In the genomic region with DNA sequence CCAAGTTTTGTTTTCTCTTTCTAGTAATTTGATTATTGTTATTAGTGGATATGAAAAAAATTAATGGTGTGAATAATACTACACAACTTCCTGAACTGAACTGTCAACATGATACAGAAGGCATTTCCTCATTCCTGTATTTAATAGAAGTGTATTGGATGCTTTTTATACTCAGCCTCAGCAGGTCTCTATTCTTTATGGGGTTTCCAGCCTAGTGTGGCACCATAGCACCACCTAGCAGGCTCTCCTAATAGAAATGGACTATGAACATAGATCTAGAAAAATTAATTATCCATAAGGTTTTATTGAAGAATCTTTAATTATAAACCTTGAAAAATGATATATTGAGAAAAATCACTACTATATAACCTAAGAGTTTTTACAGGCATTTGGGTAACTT, we compare ENCODE assay signal across 10 cellular contexts. TPM values are rescaled to one million over a fixed set of nuclear protein-coding genes. Genes with fewer than 3 reads are reported as not detected.
DNase-seq lines count a peak whose midpoint lies in the region; ATAC-seq and TF ChIP-seq lines count a peak whose summit lies in the region.
"Had no signal": no experiment of that assay in that cellular context is flagged by ENCODE, and none has a peak within 500 bp of the region (broad histone marks: within the 10 kb centered on the region; RNA-seq: fewer than 3 reads in every experiment).

No MANE protein-coding gene starts in this region.

- no peaks in the 10 kb centered on the region for H3K36me3 Mint-ChIP-seq in neural progenitor cell
- H3K36me3 Mint-ChIP-seq in CD4-positive, alpha-beta T cell (ENCODE audit: low read depth) = no peaks in the 10 kb centered on the region
- H3K36me3 Mint-ChIP-seq in activated T-helper 2 cell treated with anti-CD3 and anti-CD28 coated beads, Interferon-gamma antibody, Interleukin-2, Interleukin-4, amounts not matched to agents 10 μg/mL and 5 μg/mL and 100 μg/mL, durations not matched to agents 14 hours and 24 hours and 36 hours (ENCODE audit: low read depth) = no peaks in the 10 kb centered on the region

- CTCF ChIA-PET in CD4-positive, alpha-beta T cell (lab: Charles Lee) = no interaction called here

- no peaks in the 10 kb centered on the region for H4K20me1 ChIP-seq in neural progenitor cell (ENCODE audit: low read depth)

- no peak overlapping the region for H3K9ac ChIP-seq in neural progenitor cell

- H3K4me3 Mint-ChIP-seq in neural progenitor cell = no peak overlapping the region
- H3K4me3 Mint-ChIP-seq in CD4-positive, alpha-beta T cell = no peak overlapping the region
- no peak overlapping the region for H3K4me3 Mint-ChIP-seq in activated T-helper 2 cell treated with anti-CD3 and anti-CD28 coated beads, Interferon-gamma antibody, Interleukin-2, Interleukin-4, amounts not matched to agents 10 μg/mL and 5 μg/mL and 100 μg/mL, durations not matched to agents 14 hours and 24 hours and 36 hours (ENCODE audit: low read depth)
- H3K4me3 Mint-ChIP-seq: activated CD4-positive, alpha-beta T cell treated with anti-CD3 and anti-CD28 coated beads, Interleukin-2, amount 10 ng/mL, durations not matched to agents 7 days and 5 days had no signal

- intact Hi-C loops in CD4-positive, alpha-beta T cell (cut with DNase I, micrococcal nuclease) = no loop called here
- intact Hi-C loops in activated T-helper 2 cell treated with anti-CD3 and anti-CD28 coated beads, Interferon-gamma antibody, Interleukin-2, Interleukin-4, amounts not matched to agents 10 μg/mL and 5 μg/mL and 100 μg/mL, durations not matched to agents 14 hours and 24 hours and 36 hours (cut with micrococcal nuclease) = no loop called here

- DNase-seq in GM03348 (ENCODE audit: low spot score) (peak; percentile 37), NCI-H69 (lab: John Stamatoyannopoulos, UW) (peak; percentile 48), dermis microvascular lymphatic vessel endothelial cell (ENCODE audit: low read depth in 2 of 2) (peak; percentile 61 to 68), neural progenitor cell (ENCODE audit: low spot score) (no peak), UCSD-AML1 (lab: John Stamatoyannopoulos, UW; ENCODE audit: unreplicated experiment) (no peak)
- no peak for DNase-seq in CD4-positive, alpha-beta T cell
- DNase-seq in activated T-helper 2 cell treated with anti-CD3 and anti-CD28 coated beads, Interferon-gamma antibody, Interleukin-2, Interleukin-4, amounts not matched to agents 10 μg/mL and 5 μg/mL and 100 μg/mL, durations not matched to agents 14 hours and 24 hours and 36 hours (ENCODE audit: low spot score) = no peak
- DNase-seq: activated CD4-positive, alpha-beta T cell treated with anti-CD3 and anti-CD28 coated beads, Interleukin-2, amount 10 ng/mL, durations not matched to agents 7 days and 5 days had no signal

- H3K79me2 ChIP-seq in neural progenitor cell (ENCODE audit: low read depth) = no peaks in the 10 kb centered on the region

- H3K27ac ChIP-seq in neural progenitor cell = no peak overlapping the region
- no peak overlapping the region for H3K27ac ChIP-seq in CD4-positive, alpha-beta T cell (ENCODE audit: low read depth, low read length)
- H3K27ac ChIP-seq: HL-60 had no signal

- TF ChIP-seq CTCF in neural progenitor cell (IDR thresholded peaks at IDR 0.05) = peak; percentile 31
- TF ChIP-seq CTCF in CD4-positive, alpha-beta T cell (IDR thresholded peaks at IDR 0.05) = no peak

- H3K36me3 ChIP-seq in neural progenitor cell = no peaks in the 10 kb centered on the region

- no peaks in the 10 kb centered on the region for H3F3A ChIP-seq in neural progenitor cell (ENCODE audit: low read depth)

- H3K4me2 ChIP-seq in neural progenitor cell = no peak overlapping the region

- H3K9me3 Mint-ChIP-seq in neural progenitor cell = no peaks in the 10 kb centered on the region
- H3K9me3 Mint-ChIP-seq in CD4-positive, alpha-beta T cell = no peaks in the 10 kb centered on the region
- no peaks in the 10 kb centered on the region for H3K9me3 Mint-ChIP-seq in activated T-helper 2 cell treated with anti-CD3 and anti-CD28 coated beads, Interferon-gamma antibody, Interleukin-2, Interleukin-4, amounts not matched to agents 10 μg/mL and 5 μg/mL and 100 μg/mL, durations not matched to agents 14 hours and 24 hours and 36 hours
- H3K9me3 Mint-ChIP-seq: activated CD4-positive, alpha-beta T cell treated with anti-CD3 and anti-CD28 coated beads, Interleukin-2, amount 10 ng/mL, durations not matched to agents 7 days and 5 days had no signal

- POLR2A ChIA-PET in CD4-positive, alpha-beta T cell (lab: Charles Lee) = no interaction called here

- no peak overlapping the region for H3K4me3 ChIP-seq in neural progenitor cell

- no peak overlapping the region for H2AFZ ChIP-seq in neural progenitor cell (replicated peaks)

- H3K27ac Mint-ChIP-seq in neural progenitor cell = no peak overlapping the region
- no peak overlapping the region for H3K27ac Mint-ChIP-seq in CD4-positive, alpha-beta T cell
- no peak overlapping the region for H3K27ac Mint-ChIP-seq in activated T-helper 2 cell treated with anti-CD3 and anti-CD28 coated beads, Interferon-gamma antibody, Interleukin-2, Interleukin-4, amounts not matched to agents 10 μg/mL and 5 μg/mL and 100 μg/mL, durations not matched to agents 14 hours and 24 hours and 36 hours
- H3K27ac Mint-ChIP-seq: activated CD4-positive, alpha-beta T cell treated with anti-CD3 and anti-CD28 coated beads, Interleukin-2, amount 10 ng/mL, durations not matched to agents 7 days and 5 days had no signal

- H3K4me1 ChIP-seq in neural progenitor cell = no peaks in the 10 kb centered on the region

- H3K4me1 Mint-ChIP-seq in neural progenitor cell = no peaks in the 10 kb centered on the region
- no peaks in the 10 kb centered on the region for H3K4me1 Mint-ChIP-seq in CD4-positive, alpha-beta T cell (ENCODE audit: low read depth)
- H3K4me1 Mint-ChIP-seq in activated T-helper 2 cell treated with anti-CD3 and anti-CD28 coated beads, Interferon-gamma antibody, Interleukin-2, Interleukin-4, amounts not matched to agents 10 μg/mL and 5 μg/mL and 100 μg/mL, durations not matched to agents 14 hours and 24 hours and 36 hours (ENCODE audit: low read depth) = no peaks in the 10 kb centered on the region
- H3K4me1 Mint-ChIP-seq: activated CD4-positive, alpha-beta T cell treated with anti-CD3 and anti-CD28 coated beads, Interleukin-2, amount 10 ng/mL, durations not matched to agents 7 days and 5 days had no signal

- no peak for ATAC-seq in HG03457 (IDR thresholded peaks at IDR 0.05; ENCODE audit: unreplicated experiment)
- ATAC-seq in CD4-positive, alpha-beta T cell (ENCODE audit: poor library complexity) = no peak

- H3K9me3 ChIP-seq in neural progenitor cell (ENCODE audit: low read depth) = no peaks in the 10 kb centered on the region
- H3K9me3 ChIP-seq in CD4-positive, alpha-beta T cell (ENCODE audit: control insufficient read depth, low read length) = no peaks in the 10 kb centered on the region

- no peaks in the 10 kb centered on the region for H3K27me3 ChIP-seq in neural progenitor cell
- H3K27me3 ChIP-seq in CD4-positive, alpha-beta T cell (ENCODE audit: control insufficient read depth, insufficient read depth, low read length) = no peaks in the 10 kb centered on the region

- no peaks in the 10 kb centered on the region for H3K27me3 Mint-ChIP-seq in neural progenitor cell (ENCODE audit: insufficient read depth, low read depth)
- no peaks in the 10 kb centered on the region for H3K27me3 Mint-ChIP-seq in CD4-positive, alpha-beta T cell
- H3K27me3 Mint-ChIP-seq in activated T-helper 2 cell treated with anti-CD3 and anti-CD28 coated beads, Interferon-gamma antibody, Interleukin-2, Interleukin-4, amounts not matched to agents 10 μg/mL and 5 μg/mL and 100 μg/mL, durations not matched to agents 14 hours and 24 hours and 36 hours (ENCODE audit: low read depth) = no peaks in the 10 kb centered on the region
- H3K27me3 Mint-ChIP-seq: activated CD4-positive, alpha-beta T cell treated with anti-CD3 and anti-CD28 coated beads, Interleukin-2, amount 10 ng/mL, durations not matched to agents 7 days and 5 days had no signal

RNA-seq across cellular contexts. Expression of a gene that starts 52.4 kb away (rescaled TPM):
- total RNA-seq in dermis microvascular lymphatic vessel endothelial cell = 10.3 and 15.7 TPM in 2 replicates
- 2.7 and 6.1 TPM in 2 replicates for total RNA-seq in neural progenitor cell (ENCODE audit: low replicate concordance)
- not detected for total RNA-seq in CD4-positive, alpha-beta T cell
- not detected in 2 replicates for total RNA-seq in activated T-helper 2 cell treated with anti-CD3 and anti-CD28 coated beads, Interferon-gamma antibody, Interleukin-2, Interleukin-4, amounts not matched to agents 10 μg/mL and 5 μg/mL and 100 μg/mL, durations not matched to agents 14 hours and 24 hours and 36 hours
- total RNA-seq: activated CD4-positive, alpha-beta T cell treated with anti-CD3 and anti-CD28 coated beads, Interleukin-2, amount 10 ng/mL, durations not matched to agents 7 days and 5 days had no signal

Comparison
In these comparisons a context has a peak if more than half of its experiments do, and no peak if none do; other contexts are left out.
1. DNase-seq: peak in GM03348 (single experiment), NCI-H69 (single experiment) and dermis microvascular lymphatic vessel endothelial cell (2 of 2); none in neural progenitor cell (single experiment), UCSD-AML1 (single experiment), CD4-positive, alpha-beta T cell (0 of 10) and activated T-helper 2 cell treated with anti-CD3 and anti-CD28 coated beads, Interferon-gamma antibody, Interleukin-2, Interleukin-4, amounts not matched to agents 10 μg/mL and 5 μg/mL and 100 μg/mL, durations not matched to agents 14 hours and 24 hours and 36 hours (single experiment).